Comparison of ENCODE assay signal across 11 cellular contexts in the genomic region with DNA sequence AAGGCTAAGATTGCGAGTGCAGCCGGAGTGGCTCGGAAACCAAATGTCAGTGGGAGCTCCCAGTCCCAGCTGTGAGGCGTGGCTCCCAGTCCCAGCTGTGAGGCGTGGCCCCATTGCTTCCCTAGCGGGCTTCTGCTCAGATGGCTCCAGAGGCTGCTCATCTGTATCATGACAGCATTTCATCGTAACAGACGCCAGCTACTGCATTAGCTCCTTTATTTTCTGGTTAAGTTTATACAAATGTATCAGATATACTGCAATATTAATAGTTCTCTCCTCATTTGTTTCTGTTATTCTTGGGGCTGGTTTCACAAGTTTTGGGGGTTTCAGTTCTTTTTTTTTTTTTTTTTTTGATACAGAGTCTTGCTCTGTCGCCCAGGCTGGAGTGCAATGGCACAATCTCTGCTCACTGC. TPM values are rescaled to one million over a fixed set of nuclear protein-coding genes. Genes with fewer than 3 reads are reported as not detected.
DNase-seq lines count a peak whose midpoint lies in the region; ATAC-seq and TF ChIP-seq lines count a peak whose summit lies in the region.
"Had no signal": no experiment of that assay in that cellular context is flagged by ENCODE, and none has a peak within 500 bp of the region (broad histone marks: within the 10 kb centered on the region; RNA-seq: fewer than 3 reads in every experiment).

No MANE protein-coding gene starts in this region.

- peak; percentile 68 for ATAC-seq in GM18508 (IDR thresholded peaks at IDR 0.05; ENCODE audit: insufficient read depth, unreplicated experiment)
- peak; percentile 79 for ATAC-seq in GM21528 (IDR thresholded peaks at IDR 0.05; ENCODE audit: low FRiP score, unreplicated experiment)
- ATAC-seq in HG03354 (IDR thresholded peaks at IDR 0.05; ENCODE audit: poor library complexity, severe bottlenecking, unreplicated experiment), result peak; percentile 88
- ATAC-seq in heart left ventricle, result peak in 3 of 4 donors; percentile 73 to 80 (median 78)
- ATAC-seq in natural killer cell treated with Interleukin-12 subunit alpha and Interleukin-12 subunit beta and Interleukin-15 and Interleukin-18, amount 100 ng/mL, for 72 hours, result no peak

- peaks cover 9 to 10% of the 10 kb centered on the region in 2 donors for H3K27me3 Mint-ChIP-seq in natural killer cell treated with Interleukin-12 subunit alpha and Interleukin-12 subunit beta and Interleukin-15 and Interleukin-18, amount 100 ng/mL, for 72 hours

- no peak overlapping the region for H3K27ac Mint-ChIP-seq in natural killer cell treated with Interleukin-12 subunit alpha and Interleukin-12 subunit beta and Interleukin-15 and Interleukin-18, amount 100 ng/mL, for 72 hours

- H3K4me1 ChIP-seq in heart left ventricle, result no peaks in the 10 kb centered on the region

- H3K36me3 ChIP-seq in heart left ventricle, result no peaks in the 10 kb centered on the region
- H3K36me3 ChIP-seq: cardiac muscle cell, ovary had no signal

- peak in 4 of 5 donors; percentile 37 to 73 (median 46) for DNase-seq in heart left ventricle
- DNase-seq in cerebellar nuclear complex (lab: John Stamatoyannopoulos, UW), result no peak
- no peak for DNase-seq in NCI-H526 treated with DMSO at 0.1 percent for 48 hours (lab: John Stamatoyannopoulos, UW)
- DNase-seq in OCI-M2 (lab: John Stamatoyannopoulos, UW; ENCODE audit: unreplicated experiment), result no peak
- no peak for DNase-seq in natural killer cell treated with Interleukin-12 subunit alpha and Interleukin-12 subunit beta and Interleukin-15 and Interleukin-18, amount 100 ng/mL, for 72 hours (ENCODE audit: low spot score)
- DNase-seq: ovary had no signal

- no peaks in the 10 kb centered on the region for H3K9me3 Mint-ChIP-seq in natural killer cell treated with Interleukin-12 subunit alpha and Interleukin-12 subunit beta and Interleukin-15 and Interleukin-18, amount 100 ng/mL, for 72 hours

- WGBS in heart left ventricle, 4 donors, result 66 to 79% (median 69%) methylated on average over 9 of the region's 9 CpGs

- no peak overlapping the region for H3K4me3 ChIP-seq in heart left ventricle
- H3K4me3 ChIP-seq: cardiac muscle cell, ovary had no signal

- no peaks in the 10 kb centered on the region for H3K36me3 Mint-ChIP-seq in natural killer cell treated with Interleukin-12 subunit alpha and Interleukin-12 subunit beta and Interleukin-15 and Interleukin-18, amount 100 ng/mL, for 72 hours

- no peak overlapping the region for H3K27ac ChIP-seq in heart left ventricle
- H3K27ac ChIP-seq: cardiac muscle cell, ovary had no signal

- no peaks in the 10 kb centered on the region for H3K4me1 Mint-ChIP-seq in natural killer cell treated with Interleukin-12 subunit alpha and Interleukin-12 subunit beta and Interleukin-15 and Interleukin-18, amount 100 ng/mL, for 72 hours (ENCODE audit: low read depth in 2 of 2)

- peaks cover 0 to 4% (median 0%) of the 10 kb centered on the region in 9 donors for H3K27me3 ChIP-seq in heart left ventricle
- H3K27me3 ChIP-seq: ovary had no signal

- TF ChIP-seq POLR2A in heart left ventricle (IDR thresholded peaks at IDR 0.05), result no peak

- no peaks in the 10 kb centered on the region for H3K9me3 ChIP-seq in heart left ventricle
- H3K9me3 ChIP-seq: ovary had no signal

- no peak overlapping the region for H3K4me3 Mint-ChIP-seq in natural killer cell treated with Interleukin-12 subunit alpha and Interleukin-12 subunit beta and Interleukin-15 and Interleukin-18, amount 100 ng/mL, for 72 hours

- no peak for TF ChIP-seq CTCF in heart left ventricle (IDR thresholded peaks at IDR 0.05)

- intact Hi-C loops in heart left ventricle (cut with DNase I), result no loop called here

RNA-seq across cellular contexts. Expression of a gene that starts 34.7 kb away (rescaled TPM):
- under 1 TPM in 1 of 9 donors, not detected in 8; 0.25 TPM for total RNA-seq in heart left ventricle
- not detected for polyA plus RNA-seq in heart left ventricle
- total RNA-seq in natural killer cell treated with Interleukin-12 subunit alpha and Interleukin-12 subunit beta and Interleukin-15 and Interleukin-18, amount 100 ng/mL, for 72 hours, result not detected
- total RNA-seq: activated CD8-positive, alpha-beta memory T cell treated with anti-CD3 and anti-CD28 coated beads for 36 hours; cardiac muscle cell; ovary had no signal
- polyA plus RNA-seq: cardiac muscle cell, ovary had no signal

Comparison
In these comparisons a context has a peak if more than half of its experiments do, and no peak if none do; other contexts are left out.
1. ATAC-seq: peak in GM18508 (single experiment), GM21528 (single experiment), HG03354 (single experiment) and heart left ventricle (3 of 4); none in natural killer cell treated with Interleukin-12 subunit alpha and Interleukin-12 subunit beta and Interleukin-15 and Interleukin-18, amount 100 ng/mL, for 72 hours (0 of 2).
2. DNase-seq: peak in heart left ventricle (4 of 5); none in cerebellar nuclear complex (0 of 2), NCI-H526 treated with DMSO at 0.1 percent for 48 hours (single experiment), OCI-M2 (single experiment) and natural killer cell treated with Interleukin-12 subunit alpha and Interleukin-12 subunit beta and Interleukin-15 and Interleukin-18, amount 100 ng/mL, for 72 hours (single experiment).